In genomic region chr1:205505791-205506190, GRCh38 we compare ENCODE assay signal across 8 cellular contexts. TPM values are rescaled to one million over a fixed set of nuclear protein-coding genes. Genes with fewer than 3 reads are reported as not detected.
DNase-seq lines count a peak whose midpoint lies in the region; ATAC-seq and TF ChIP-seq lines count a peak whose summit lies in the region.

No MANE protein-coding gene starts in this region.

- DNase-seq in AG10803 (ENCODE audit: low read depth) (peak; percentile 39), PC-9 (peak in 1 of 2 experiments; percentile 50), glutamatergic neuron (no peak), nephron progenitor cell (no peak), NCI-H748 treated with DMSO at 0.1 percent for 48 hours (lab: John Stamatoyannopoulos, UW) (no peak), WERI-Rb-1 (no peak), SHP77 (lab: John Stamatoyannopoulos, UW) (no peak)

- H4K20me1 ChIP-seq in PC-9 (ENCODE audit: insufficient read depth): no peaks in the 10 kb centered on the region

- H3K27ac Mint-ChIP-seq in glutamatergic neuron (ENCODE audit: unreplicated experiment): no peak overlapping the region
- no peak overlapping the region for H3K27ac Mint-ChIP-seq in nephron progenitor cell

- peaks cover 9% of the 10 kb centered on the region; the same call in 1 of the 2 replicates for H3F3A ChIP-seq in PC-9 (ENCODE audit: insufficient read depth, low read depth)

- H3K4me3 Mint-ChIP-seq in glutamatergic neuron (ENCODE audit: unreplicated experiment) (peak overlapping the region; percentile 25), nephron progenitor cell (peak overlapping the region; percentile 86)

- CTCF ChIA-PET in PC-9 (lab: Charles Lee): interaction anchor here (0.6 kb wide), 1 partner anchor 220 kb away, joined by 3 read pairs; no protein-coding TSS in a partner anchor

- H3K9me2 ChIP-seq in PC-9 (ENCODE audit: insufficient read depth): no peaks in the 10 kb centered on the region

- H3K27ac ChIP-seq in PC-9 (no peak overlapping the region), WERI-Rb-1 (no peak overlapping the region)

- H3K4me3 ChIP-seq in AG10803 (ENCODE audit: low read length): no peak overlapping the region
- peak overlapping the region; percentile 88; the same call in 1 of the 2 replicates for H3K4me3 ChIP-seq in PC-9
- no peak overlapping the region for H3K4me3 ChIP-seq in WERI-Rb-1 (ENCODE audit: low read depth, low read length)

- peaks cover 15% of the 10 kb centered on the region for H3K79me2 ChIP-seq in PC-9 (ENCODE audit: low read depth)

- H3K36me3 ChIP-seq in PC-9 (ENCODE audit: low read depth) (no peaks in the 10 kb centered on the region), WERI-Rb-1 (no peaks in the 10 kb centered on the region)

- H3K4me2 ChIP-seq in PC-9: peak overlapping the region; percentile 100

- ATAC-seq in GM18519 (IDR thresholded peaks at IDR 0.05; ENCODE audit: low FRiP score, unreplicated experiment): no peak

- H3K9me3 ChIP-seq in PC-9 (ENCODE audit: insufficient read depth, low read depth): no peaks in the 10 kb centered on the region
- H3K9me3 ChIP-seq in WERI-Rb-1 (ENCODE audit: severe bottlenecking): no peaks in the 10 kb centered on the region

- H3K4me1 Mint-ChIP-seq in glutamatergic neuron (ENCODE audit: low read depth, unreplicated experiment) (peaks cover 8% of the 10 kb centered on the region), nephron progenitor cell (peaks cover 71% of the 10 kb centered on the region)

- POLR2A ChIA-PET in PC-9 (lab: Charles Lee; ENCODE audit: unreplicated experiment): no interaction called here

- no TSS peak for BruUV-seq in PC-9 (replicated peaks; lab: Mats Ljungman, UMichigan)

- H3K36me3 Mint-ChIP-seq in glutamatergic neuron (ENCODE audit: unreplicated experiment): no peaks in the 10 kb centered on the region
- no peaks in the 10 kb centered on the region for H3K36me3 Mint-ChIP-seq in nephron progenitor cell (ENCODE audit: low read depth)

- intact Hi-C loops in PC-9 (cut with micrococcal nuclease; ENCODE audit: unreplicated experiment): no loop called here

- H3K27me3 Mint-ChIP-seq in glutamatergic neuron (ENCODE audit: unreplicated experiment): peaks cover 10% of the 10 kb centered on the region
- peaks cover 26% of the 10 kb centered on the region for H3K27me3 Mint-ChIP-seq in nephron progenitor cell (ENCODE audit: low read depth, poor library complexity)

- H3K4me1 ChIP-seq in PC-9 (replicated peaks; ENCODE audit: insufficient read depth): peaks cover 14% of the 10 kb centered on the region

- H3K9me3 Mint-ChIP-seq in glutamatergic neuron (ENCODE audit: unreplicated experiment) (peaks cover 5% of the 10 kb centered on the region), nephron progenitor cell (no peaks in the 10 kb centered on the region)

- TF ChIP-seq CTCF in AG10803 (conservative IDR thresholded peaks at IDR 0.05; ENCODE audit: low read length) (no peak), PC-9 (conservative IDR thresholded peaks at IDR 0.05) (no peak), glutamatergic neuron (IDR thresholded peaks at IDR 0.05; ENCODE audit: partially characterized antibody, unreplicated experiment) (no peak), nephron progenitor cell (IDR thresholded peaks at IDR 0.05) (no peak), WERI-Rb-1 (IDR thresholded peaks at IDR 0.05; ENCODE audit: low read depth, low read length) (no peak)

- no peaks in the 10 kb centered on the region for H3K27me3 ChIP-seq in PC-9 (ENCODE audit: insufficient read depth, low read depth)
- H3K27me3 ChIP-seq in WERI-Rb-1 (ENCODE audit: insufficient read depth, low read depth, severe bottlenecking): no peaks in the 10 kb centered on the region

- H2AFZ ChIP-seq in PC-9: no peak overlapping the region

RNA-seq across cellular contexts. Expression of gene CDK18, which starts 1.3 kb away (rescaled TPM):
- total RNA-seq in PC-9 (2021) (35.3 and 36.2 TPM in 2 replicates), glutamatergic neuron (ENCODE audit: unreplicated experiment) (1.7 TPM)

RNA-seq across cellular contexts. Expression of gene BLACAT1, which starts 49.9 kb away (rescaled TPM):
- total RNA-seq in PC-9 (2021) (12.7 and 13.5 TPM in 2 replicates), glutamatergic neuron (ENCODE audit: unreplicated experiment) (1.1 TPM)

Comparison
In these comparisons a context has a peak if more than half of its experiments do, and no peak if none do; other contexts are left out.
1. RNA of gene CDK18, which starts 1.3 kb away (total RNA-seq): 35.3 to 36.2 TPM in PC-9; 1.7 TPM in glutamatergic neuron (single experiment); every median in the first group is over 10 times any median in the second.